Comparison of ENCODE assay signal across 9 cellular contexts in genomic region chr7:124032369-124033092, GRCh38. TPM values are rescaled to one million over a fixed set of nuclear protein-coding genes. Genes with fewer than 3 reads are reported as not detected.
DNase-seq lines count a peak whose midpoint lies in the region; ATAC-seq and TF ChIP-seq lines count a peak whose summit lies in the region.
"Had no signal": no experiment of that assay in that cellular context is flagged by ENCODE, and none has a peak within 500 bp of the region (broad histone marks: within the 10 kb centered on the region; RNA-seq: fewer than 3 reads in every experiment).

TSS of gene TMEM229A (minus strand) at chr7:124033067. CDS start at chr7:124033003, 64 bp downstream.

- no peak for DNase-seq in CD4-positive, alpha-beta T cell
- DNase-seq in NCI-H345 (lab: John Stamatoyannopoulos, UW), result peak; percentile 71
- peak; percentile 33 for DNase-seq in MCF 10A (ENCODE audit: unreplicated experiment)
- DNase-seq in iPS-NIHi7 (ENCODE audit: extremely low spot score), result peak; percentile 77
- no peak for DNase-seq in UCSD-AML1 (lab: John Stamatoyannopoulos, UW; ENCODE audit: unreplicated experiment)
- DNase-seq in dedifferentiated amniotic fluid mesenchymal stem cell (ENCODE audit: extremely low spot score), result no peak

- POLR2A ChIA-PET in CD4-positive, alpha-beta T cell (lab: Charles Lee), result no interaction called here
- POLR2A ChIA-PET in MCF 10A (lab: Yijun Ruan, JAX), result no interaction called here

- no peak within 1 kb of the TSS for H3K27ac ChIP-seq in CD4-positive, alpha-beta T cell (ENCODE audit: low read depth, low read length)
- H3K27ac ChIP-seq: HL-60 had no signal

- peak within 1 kb of the TSS; percentile 25 for H3K4me3 Mint-ChIP-seq in CD4-positive, alpha-beta T cell
- H3K4me3 Mint-ChIP-seq in MCF 10A (ENCODE audit: unreplicated experiment), result peak within 1 kb of the TSS; percentile 72

- no TSS peak for BruUV-seq in MCF 10A (replicated peaks; lab: Mats Ljungman, UMichigan)

- no peak within 1 kb of the TSS for H3K9ac ChIP-seq in skeletal muscle satellite cell (ENCODE audit: low read depth, low read length)

- H3K36me3 Mint-ChIP-seq in CD4-positive, alpha-beta T cell (ENCODE audit: low read depth), result no peaks in the 10 kb centered on the region
- H3K36me3 Mint-ChIP-seq in MCF 10A (ENCODE audit: insufficient read depth, unreplicated experiment), result no peaks in the 10 kb centered on the region

- ATAC-seq in CD4-positive, alpha-beta T cell (ENCODE audit: poor library complexity), result no peak
- peak; percentile 60 for ATAC-seq in GM19438 (IDR thresholded peaks at IDR 0.05; ENCODE audit: low read depth, unreplicated experiment)

- H3K4me1 Mint-ChIP-seq in CD4-positive, alpha-beta T cell (ENCODE audit: low read depth), result peaks cover 4% of the 10 kb centered on the region
- H3K4me1 Mint-ChIP-seq in MCF 10A (ENCODE audit: insufficient read depth, unreplicated experiment), result no peaks in the 10 kb centered on the region

- H3K4me3 ChIP-seq in skeletal muscle satellite cell (ENCODE audit: low read length), result peak within 1 kb of the TSS; percentile 65

- CTCF ChIA-PET in CD4-positive, alpha-beta T cell (lab: Charles Lee), result no interaction called here
- CTCF ChIA-PET in MCF 10A (lab: Yijun Ruan, JAX), result no interaction called here

- no peaks in the 10 kb centered on the region for H3K9me3 ChIP-seq in CD4-positive, alpha-beta T cell (ENCODE audit: control insufficient read depth, low read length)
- no peaks in the 10 kb centered on the region for H3K9me3 ChIP-seq in skeletal muscle satellite cell (replicated peaks; ENCODE audit: low read length)

- H3K36me3 ChIP-seq in skeletal muscle satellite cell (ENCODE audit: insufficient read depth, low read length), result no peaks in the 10 kb centered on the region

- no peak within 1 kb of the TSS for H3K27ac Mint-ChIP-seq in CD4-positive, alpha-beta T cell
- H3K27ac Mint-ChIP-seq in MCF 10A (ENCODE audit: low read depth, unreplicated experiment), result no peak within 1 kb of the TSS

- peaks cover 75% of the 10 kb centered on the region for H3K27me3 Mint-ChIP-seq in CD4-positive, alpha-beta T cell
- H3K27me3 Mint-ChIP-seq in MCF 10A (ENCODE audit: insufficient read depth, unreplicated experiment), result peaks cover 29% of the 10 kb centered on the region

- H3K27me3 ChIP-seq in CD4-positive, alpha-beta T cell (ENCODE audit: control insufficient read depth, insufficient read depth, low read length), result peaks cover 46% of the 10 kb centered on the region
- peaks cover 57% of the 10 kb centered on the region for H3K27me3 ChIP-seq in skeletal muscle satellite cell (ENCODE audit: control insufficient read depth, insufficient read depth, low read length)

- no peak for TF ChIP-seq CTCF in CD4-positive, alpha-beta T cell (IDR thresholded peaks at IDR 0.05)
- no peak for TF ChIP-seq CTCF in MCF 10A (IDR thresholded peaks at IDR 0.05; ENCODE audit: unreplicated experiment)

- peak within 1 kb of the TSS; percentile 92 for H3K4me2 ChIP-seq in skeletal muscle satellite cell (ENCODE audit: low read length)

- peaks cover 9% of the 10 kb centered on the region for H3K4me1 ChIP-seq in skeletal muscle satellite cell (ENCODE audit: control insufficient read depth, insufficient read depth, low read length)

- H3K9me3 Mint-ChIP-seq in CD4-positive, alpha-beta T cell, result no peaks in the 10 kb centered on the region
- no peaks in the 10 kb centered on the region for H3K9me3 Mint-ChIP-seq in MCF 10A (ENCODE audit: unreplicated experiment)

- intact Hi-C loops in CD4-positive, alpha-beta T cell (cut with DNase I, micrococcal nuclease), result no loop called here
- intact Hi-C loops in MCF 10A (cut with micrococcal nuclease), result no loop called here

RNA-seq across cellular contexts. Expression of gene TMEM229A, which starts in this region (rescaled TPM):
- not detected for total RNA-seq in CD4-positive, alpha-beta T cell
- total RNA-seq in MCF 10A (2022), result not detected in 2 replicates
- total RNA-seq in skeletal muscle satellite cell (2012; rRNA removed), result not detected in 2 replicates

Comparison
In these comparisons a context has a peak if more than half of its experiments do, and no peak if none do; other contexts are left out.
1. Peak in DNase-seq in MCF 10A; RNA of the gene not detected or under 1 TPM.
2. DNase-seq: peak in NCI-H345 (single experiment) and iPS-NIHi7 (single experiment); none in CD4-positive, alpha-beta T cell (0 of 10), UCSD-AML1 (single experiment) and dedifferentiated amniotic fluid mesenchymal stem cell (single experiment).